ENCODE assay signal across 13 cellular contexts in the genomic region with DNA sequence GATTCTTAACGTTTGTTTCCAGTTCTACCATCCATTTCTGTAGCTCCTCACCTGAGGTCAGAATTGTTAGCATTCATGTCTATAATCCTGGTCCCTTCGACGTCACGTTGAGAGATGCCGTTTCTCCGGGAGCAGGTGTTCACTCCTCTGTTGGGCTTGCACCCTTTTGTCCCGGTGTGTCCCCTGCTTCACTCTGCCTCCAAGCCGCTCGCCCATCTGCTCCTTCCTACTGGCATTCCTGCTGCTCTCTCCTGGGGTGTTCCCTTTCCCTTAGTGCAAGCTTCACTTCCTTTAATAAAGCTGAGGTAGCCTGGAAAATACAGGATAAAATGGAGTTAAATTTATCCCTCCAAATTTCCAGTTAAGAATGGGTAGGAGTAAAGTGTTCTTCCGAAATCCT.
A peak's percentile ranks its signal among the peaks of the same experiment; 100 is the strongest.
DNase-seq lines count a peak whose midpoint lies in the region; ATAC-seq and TF ChIP-seq lines count a peak whose summit lies in the region.
"Had no signal": no experiment of that assay in that cellular context is flagged by ENCODE, and none has a peak within 500 bp of the region (broad histone marks: within the 10 kb centered on the region; RNA-seq: fewer than 3 reads in every experiment).

No MANE protein-coding gene starts in this region.

- CTCF ChIA-PET in activated CD8-positive, alpha-beta T cell treated with anti-CD3 and anti-CD28 coated beads for 36 hours (lab: Charles Lee), result interaction anchor here (0.6 to 1.6 kb wide), 6 partner anchors 9 to 159 kb away, joined by 3 to 6 read pairs (median 4); no protein-coding TSS in a partner anchor
- CTCF ChIA-PET in activated CD8-positive, alpha-beta T cell treated with anti-CD3 and anti-CD28 coated beads, Interleukin-2, amount 10 ng/mL, durations not matched to agents 7 days and 5 days (lab: Charles Lee), result interaction anchor here (0.7 to 2.1 kb wide), 10 partner anchors 11 to 158 kb away, joined by 3 to 7 read pairs (median 4); no protein-coding TSS in a partner anchor
- CTCF ChIA-PET in IMR-90 (lab: Yijun Ruan, JAX), result no interaction called here

- H3K56ac ChIP-seq in IMR-90 (ENCODE audit: extremely low read depth, insufficient read depth, low read length), result no peak overlapping the region

- H3K23ac ChIP-seq in IMR-90 (ENCODE audit: low read depth, low read length), result no peak overlapping the region

- H2AK5ac ChIP-seq in IMR-90 (ENCODE audit: low read depth, low read length), result peak overlapping the region; percentile 29; the same call in 1 of the 2 replicates

- H3K14ac ChIP-seq in IMR-90 (replicated peaks; ENCODE audit: low read depth, low read length), result no peak overlapping the region

- no peaks in the 10 kb centered on the region for H3K27me3 ChIP-seq in IMR-90 (ENCODE audit: control insufficient read depth, insufficient read depth, low read length)
- no peaks in the 10 kb centered on the region for H3K27me3 ChIP-seq in adipocyte (replicated peaks; ENCODE audit: control insufficient read depth, insufficient read depth, low read length)
- H3K27me3 ChIP-seq in stomach, result no peaks in the 10 kb centered on the region
- H3K27me3 ChIP-seq in H7 (ENCODE audit: control insufficient read depth, insufficient read depth, low read length), result no peaks in the 10 kb centered on the region
- H3K27me3 ChIP-seq: foreskin keratinocyte, ovary, suprapubic skin had no signal

- no peak for TF ChIP-seq RAD21 in IMR-90 (IDR thresholded peaks at IDR 0.05; ENCODE audit: low read length)

- no peak overlapping the region for H2BK15ac ChIP-seq in IMR-90 (ENCODE audit: low read depth, low read length)

- H3K4me3 ChIP-seq in IMR-90 (ENCODE audit: insufficient read depth, low read depth, low read length) (no peak overlapping the region), adipocyte (ENCODE audit: low read length) (peak overlapping the region; percentile 2), stomach (no peak overlapping the region), H7 (ENCODE audit: insufficient read depth, low read depth, low read length) (no peak overlapping the region)
- H3K4me3 ChIP-seq: ovary, suprapubic skin had no signal

- H3K9me1 ChIP-seq in IMR-90 (ENCODE audit: insufficient read depth, low read length), result peaks cover 8% of the 10 kb centered on the region; the same call in 1 of the 2 replicates

- H3K4ac ChIP-seq in IMR-90 (ENCODE audit: low read depth, low read length), result peak overlapping the region; percentile 23; the same call in 1 of the 2 replicates

- H3K4me3 Mint-ChIP-seq in activated CD8-positive, alpha-beta T cell treated with anti-CD3 and anti-CD28 coated beads for 36 hours, result no peak overlapping the region
- H3K4me3 Mint-ChIP-seq in activated CD8-positive, alpha-beta T cell treated with anti-CD3 and anti-CD28 coated beads, Interleukin-2, amount 10 ng/mL, durations not matched to agents 7 days and 5 days, result no peak overlapping the region

- no peak overlapping the region for H4K8ac ChIP-seq in IMR-90 (ENCODE audit: low read depth in 2 of 2, low read length in 2 of 2)

- H3K36me3 ChIP-seq in IMR-90 (ENCODE audit: control insufficient read depth, insufficient read depth, low read length), result peaks cover 12% of the 10 kb centered on the region
- peaks cover 38% of the 10 kb centered on the region for H3K36me3 ChIP-seq in adipocyte (ENCODE audit: control insufficient read depth, insufficient read depth, low read length, severe bottlenecking)
- peaks cover 0 to 13% (median 5%) of the 10 kb centered on the region in 4 donors for H3K36me3 ChIP-seq in stomach
- peaks cover 7% of the 10 kb centered on the region for H3K36me3 ChIP-seq in H7 (replicated peaks; ENCODE audit: control insufficient read depth, insufficient read depth, low read length)
- H3K36me3 ChIP-seq: ovary had no signal

- TF ChIP-seq EP300 in stomach (IDR thresholded peaks at IDR 0.05), result no peak

- TF ChIP-seq CTCF in activated CD8-positive, alpha-beta T cell treated with anti-CD3 and anti-CD28 coated beads for 36 hours (IDR thresholded peaks at IDR 0.05), result no peak
- TF ChIP-seq CTCF in IMR-90 (conservative IDR thresholded peaks at IDR 0.05; ENCODE audit: low read depth, low read length) (no peak), stomach (IDR thresholded peaks at IDR 0.05) (no peak)

- H4K5ac ChIP-seq in IMR-90 (ENCODE audit: low read depth, low read length), result no peak overlapping the region

- H4K20me1 ChIP-seq in IMR-90 (ENCODE audit: insufficient read depth, low read length), result peaks cover 9% of the 10 kb centered on the region; the same call in 1 of the 2 replicates

- H3K27me3 Mint-ChIP-seq in activated CD8-positive, alpha-beta T cell treated with anti-CD3 and anti-CD28 coated beads for 36 hours, result no peaks in the 10 kb centered on the region
- no peaks in the 10 kb centered on the region for H3K27me3 Mint-ChIP-seq in activated CD8-positive, alpha-beta T cell treated with anti-CD3 and anti-CD28 coated beads, Interleukin-2, amount 10 ng/mL, durations not matched to agents 7 days and 5 days (ENCODE audit: low read depth)

- H2BK5ac ChIP-seq in IMR-90 (ENCODE audit: low read depth, low read length, poor library complexity, severe bottlenecking), result no peak overlapping the region

- peaks cover 0 to 4% of the 10 kb centered on the region in 2 experiments; a peak in 1 of 4 replicates for H3K79me1 ChIP-seq in IMR-90 (ENCODE audit: low read depth in 1 of 2, low read length in 2 of 2)

- H2AFZ ChIP-seq in IMR-90 (replicated peaks; ENCODE audit: low read length, poor library complexity), result no peak overlapping the region

- dilution Hi-C loops in IMR-90 (cut with HindIII; ENCODE audit: low sequenced_read_pairs, unreplicated experiment), result no loop called here

- TF ChIP-seq POLR2A in IMR-90 (IDR thresholded peaks at IDR 0.05; ENCODE audit: low read depth, low read length), result no peak
- no peak for TF ChIP-seq POLR2A in stomach (IDR thresholded peaks at IDR 0.05)

- no peak for ATAC-seq in activated CD8-positive, alpha-beta T cell treated with anti-CD3 and anti-CD28 coated beads for 36 hours
- ATAC-seq in activated CD8-positive, alpha-beta T cell treated with anti-CD3 and anti-CD28 coated beads, Interleukin-2, amount 10 ng/mL, durations not matched to agents 7 days and 5 days, result no peak
- no peak for ATAC-seq in IMR-90 (ENCODE audit: low read depth)

- peak overlapping the region; percentile 83 for H3K27ac Mint-ChIP-seq in activated CD8-positive, alpha-beta T cell treated with anti-CD3 and anti-CD28 coated beads for 36 hours
- no peak overlapping the region for H3K27ac Mint-ChIP-seq in activated CD8-positive, alpha-beta T cell treated with anti-CD3 and anti-CD28 coated beads, Interleukin-2, amount 10 ng/mL, durations not matched to agents 7 days and 5 days

- H2AK9ac ChIP-seq in IMR-90 (replicated peaks; ENCODE audit: low read depth, low read length, poor library complexity), result no peak overlapping the region

- peaks cover 48% of the 10 kb centered on the region for H3K4me1 Mint-ChIP-seq in activated CD8-positive, alpha-beta T cell treated with anti-CD3 and anti-CD28 coated beads for 36 hours (ENCODE audit: low read depth)
- peaks cover 61% of the 10 kb centered on the region for H3K4me1 Mint-ChIP-seq in activated CD8-positive, alpha-beta T cell treated with anti-CD3 and anti-CD28 coated beads, Interleukin-2, amount 10 ng/mL, durations not matched to agents 7 days and 5 days (ENCODE audit: low read depth)

- H3K27ac ChIP-seq in IMR-90 (ENCODE audit: insufficient read depth, low read length) (no peak overlapping the region), stomach (peak overlapping the region in 4 of 5 donors; percentile 30 to 69 (median 61))
- H3K27ac ChIP-seq: foreskin keratinocyte had no signal

- no peak overlapping the region for H2BK120ac ChIP-seq in IMR-90 (ENCODE audit: low read depth, low read length)

- no peak for DNase-seq in activated CD8-positive, alpha-beta T cell treated with anti-CD3 and anti-CD28 coated beads for 36 hours
- no peak for DNase-seq in activated CD8-positive, alpha-beta T cell treated with anti-CD3 and anti-CD28 coated beads, Interleukin-2, amount 10 ng/mL, durations not matched to agents 7 days and 5 days
- no peak for DNase-seq in IMR-90
- DNase-seq in adipocyte (ENCODE audit: low read depth), result no peak
- DNase-seq in stomach, result no peak
- DNase-seq in HCEC 1CT, result no peak
- no peak for DNase-seq in H7
- DNase-seq in midbrain (lab: John Stamatoyannopoulos, UW), result no peak
- DNase-seq: activated CD4-positive, alpha-beta T cell treated with anti-CD3 and anti-CD28 coated beads, Interleukin-2, amount 50 U/mL, for 48 hours; NCI-H526 treated with DMSO at 0.1 percent for 48 hours had no signal

- H3K9me3 ChIP-seq in IMR-90 (ENCODE audit: control insufficient read depth, insufficient read depth, low read length) (no peaks in the 10 kb centered on the region), adipocyte (ENCODE audit: control insufficient read depth, low read length) (no peaks in the 10 kb centered on the region), stomach (no peaks in the 10 kb centered on the region)
- H3K9me3 ChIP-seq: ovary, suprapubic skin had no signal

- H3K9ac ChIP-seq in IMR-90 (ENCODE audit: low read depth, low read length) (no peak overlapping the region), adipocyte (ENCODE audit: low read length) (peak overlapping the region; percentile 43)

- whole genome bisulfite sequencing in IMR-90 (ENCODE audit: extremely low coverage in 2 of 2, insufficient read length in 1 of 2), 2 experiments, result 81% methylated on average over 6 of the region's 10 CpGs; no CpG with 5 or more reads in 1 of the 2 experiments
- 76 to 94% (median 90%) methylated on average over 10 of the region's 10 CpGs for WGBS in stomach, 5 donors

- intact Hi-C loops in activated CD8-positive, alpha-beta T cell treated with anti-CD3 and anti-CD28 coated beads for 36 hours (cut with micrococcal nuclease), result loop anchor here (1.0 to 5.0 kb wide), 3 partner anchors 40 to 249 kb away; no protein-coding TSS in a partner anchor
- intact Hi-C loops in IMR-90 (cut with micrococcal nuclease) (loop anchor here (1.0 to 5.0 kb wide), 2 partner anchors 63 to 160 kb away; a partner anchor contains a TSS), stomach (cut with DNase I; ENCODE audit: low total_unique reads) (no loop called here)

- H3K4me1 ChIP-seq in IMR-90 (ENCODE audit: control insufficient read depth, insufficient read depth, low read length), result peaks cover 4% of the 10 kb centered on the region
- H3K4me1 ChIP-seq in adipocyte (ENCODE audit: control insufficient read depth, insufficient read depth, low read length), result peaks cover 18% of the 10 kb centered on the region
- peaks cover 5 to 25% (median 11%) of the 10 kb centered on the region in 4 donors for H3K4me1 ChIP-seq in stomach
- H3K4me1 ChIP-seq: foreskin keratinocyte had no signal

- in situ Hi-C loops in IMR-90 (cut with MboI; ENCODE audit: low sequenced_read_pairs), result no loop called here

- no TSS peak for BruUV-seq in IMR-90 (replicated peaks; lab: Mats Ljungman, UMichigan)

- no peak overlapping the region for H2BK20ac ChIP-seq in IMR-90 (ENCODE audit: low read depth, low read length)

- H4K91ac ChIP-seq in IMR-90 (ENCODE audit: insufficient read depth, low read depth, low read length), result peak overlapping the region; percentile 3; the same call in 1 of the 2 replicates

- H3K18ac ChIP-seq in IMR-90 (ENCODE audit: low read depth, low read length), result no peak overlapping the region

- peaks cover 36% of the 10 kb centered on the region for H3K36me3 Mint-ChIP-seq in activated CD8-positive, alpha-beta T cell treated with anti-CD3 and anti-CD28 coated beads for 36 hours (ENCODE audit: low read depth)
- H3K36me3 Mint-ChIP-seq in activated CD8-positive, alpha-beta T cell treated with anti-CD3 and anti-CD28 coated beads, Interleukin-2, amount 10 ng/mL, durations not matched to agents 7 days and 5 days (ENCODE audit: low read depth), result peaks cover 70% of the 10 kb centered on the region

- POLR2A ChIA-PET in activated CD8-positive, alpha-beta T cell treated with anti-CD3 and anti-CD28 coated beads for 36 hours (lab: Charles Lee), result interaction anchor here (0.5 to 1.4 kb wide), 2 partner anchors 61 to 108 kb away, joined by 3 to 5 read pairs; no protein-coding TSS in a partner anchor
- POLR2A ChIA-PET in activated CD8-positive, alpha-beta T cell treated with anti-CD3 and anti-CD28 coated beads, Interleukin-2, amount 10 ng/mL, durations not matched to agents 7 days and 5 days (lab: Charles Lee), result interaction anchor here (1.0 kb wide), 1 partner anchor 66 kb away, joined by 3 read pairs; no protein-coding TSS in a partner anchor
- POLR2A ChIA-PET in IMR-90 (lab: Charles Lee; ENCODE audit: unreplicated experiment), result no interaction called here

- peaks cover 2% of the 10 kb centered on the region for H3K9me3 Mint-ChIP-seq in activated CD8-positive, alpha-beta T cell treated with anti-CD3 and anti-CD28 coated beads for 36 hours
- no peaks in the 10 kb centered on the region for H3K9me3 Mint-ChIP-seq in activated CD8-positive, alpha-beta T cell treated with anti-CD3 and anti-CD28 coated beads, Interleukin-2, amount 10 ng/mL, durations not matched to agents 7 days and 5 days (ENCODE audit: insufficient read depth)

- no peak overlapping the region for H3K4me2 ChIP-seq in IMR-90 (ENCODE audit: low read depth, low read length)
